18 cellular contexts compared by ENCODE assay signal in the genomic region with DNA sequence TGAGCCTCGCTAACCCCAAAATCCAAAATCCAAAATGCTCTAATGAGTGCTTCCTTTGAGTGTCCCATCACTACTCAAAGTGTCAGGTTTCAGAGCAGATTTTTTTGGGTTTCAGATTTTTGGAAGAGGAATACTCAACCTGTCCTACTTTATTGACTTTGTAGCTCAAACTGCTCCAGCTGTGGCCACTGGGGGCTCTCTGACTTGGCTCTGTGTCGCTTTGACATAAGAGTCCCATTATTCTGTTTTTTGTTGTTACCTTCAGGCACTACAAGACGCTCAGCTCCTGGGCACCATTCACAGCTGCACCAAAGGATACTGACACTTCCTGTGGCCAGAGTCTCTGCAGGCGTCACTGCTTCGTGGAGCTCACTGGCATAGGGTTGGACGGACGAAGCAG. TPM values are rescaled to one million over a fixed set of nuclear protein-coding genes. Genes with fewer than 3 reads are reported as not detected.
DNase-seq lines count a peak whose midpoint lies in the region; ATAC-seq and TF ChIP-seq lines count a peak whose summit lies in the region.
"Had no signal": no experiment of that assay in that cellular context is flagged by ENCODE, and none has a peak within 500 bp of the region (broad histone marks: within the 10 kb centered on the region; RNA-seq: fewer than 3 reads in every experiment).

No MANE protein-coding gene starts in this region.

- no peaks in the 10 kb centered on the region for H3K27me3 ChIP-seq in OCI-LY3 (ENCODE audit: low read depth, low read length)
- no peaks in the 10 kb centered on the region for H3K27me3 ChIP-seq in upper lobe of left lung
- no peaks in the 10 kb centered on the region for H3K27me3 ChIP-seq in CD8-positive, alpha-beta memory T cell (ENCODE audit: insufficient read depth, low read length, poor library complexity, severe bottlenecking)
- H3K27me3 ChIP-seq: pancreas had no signal

- no peaks in the 10 kb centered on the region for H3K9me3 Mint-ChIP-seq in CD8-positive, alpha-beta memory T cell
- H3K9me3 Mint-ChIP-seq: activated CD8-positive, alpha-beta T cell treated with anti-CD3 and anti-CD28 coated beads for 36 hours; activated naive CD8-positive, alpha-beta T cell treated with anti-CD3 and anti-CD28 coated beads, Interleukin-2, amount 10 ng/mL, durations not matched to agents 7 days and 5 days; stimulated activated naive B cell treated with anti-CD40 and anti-IgM and Interleukin-4, amounts not matched to agents 10 μg/mL and 1 μg/mL and 100 μg/mL, for 72 hours had no signal

- no peaks in the 10 kb centered on the region for H3K9me3 ChIP-seq in OCI-LY3 (ENCODE audit: insufficient read depth, low read length)
- H3K9me3 ChIP-seq in upper lobe of left lung, result no peaks in the 10 kb centered on the region
- no peaks in the 10 kb centered on the region for H3K9me3 ChIP-seq in CD8-positive, alpha-beta memory T cell (ENCODE audit: low read length)
- H3K9me3 ChIP-seq: pancreas had no signal

- H3K36me3 ChIP-seq in OCI-LY3 (replicated peaks; ENCODE audit: low read depth, low read length) (no peaks in the 10 kb centered on the region), upper lobe of left lung (no peaks in the 10 kb centered on the region)
- no peaks in the 10 kb centered on the region for H3K36me3 ChIP-seq in CD8-positive, alpha-beta memory T cell (ENCODE audit: insufficient read depth, low read length)
- H3K36me3 ChIP-seq: pancreas had no signal

- H3K36me3 Mint-ChIP-seq in CD8-positive, alpha-beta memory T cell, result no peaks in the 10 kb centered on the region
- H3K36me3 Mint-ChIP-seq: activated naive CD8-positive, alpha-beta T cell treated with anti-CD3 and anti-CD28 coated beads, Interleukin-2, amount 10 ng/mL, durations not matched to agents 7 days and 5 days; stimulated activated naive B cell treated with anti-CD40 and anti-IgM and Interleukin-4, amounts not matched to agents 10 μg/mL and 1 μg/mL and 100 μg/mL, for 72 hours had no signal

- TF ChIP-seq CTCF in AG09309 (IDR thresholded peaks at IDR 0.05; ENCODE audit: control insufficient read depth, insufficient read depth, low read depth, low read length, missing control alignments) (peak; percentile 20), GM12873 (IDR thresholded peaks at IDR 0.05; ENCODE audit: insufficient read depth, low read depth, low read length, missing control alignments) (peak; percentile 33), OCI-LY3 (IDR thresholded peaks at IDR 0.05; ENCODE audit: low read depth, low read length) (peak; percentile 4; the same call in 1 of the 2 replicates), epithelial cell of esophagus (IDR thresholded peaks at IDR 0.05; ENCODE audit: insufficient read depth, low read depth, low read length, missing control alignments) (peak; percentile 8), upper lobe of left lung (IDR thresholded peaks at IDR 0.05) (no peak)

- H3K4me3 Mint-ChIP-seq in CD8-positive, alpha-beta memory T cell, result no peak overlapping the region
- H3K4me3 Mint-ChIP-seq: activated CD8-positive, alpha-beta T cell treated with anti-CD3 and anti-CD28 coated beads for 36 hours; activated naive CD8-positive, alpha-beta T cell treated with anti-CD3 and anti-CD28 coated beads, Interleukin-2, amount 10 ng/mL, durations not matched to agents 7 days and 5 days; stimulated activated naive B cell treated with anti-CD40 and anti-IgM and Interleukin-4, amounts not matched to agents 10 μg/mL and 1 μg/mL and 100 μg/mL, for 72 hours had no signal

- TF ChIP-seq POLR2A in upper lobe of left lung (IDR thresholded peaks at IDR 0.05), result no peak

- H3K9ac ChIP-seq in OCI-LY3 (ENCODE audit: low read length), result no peak overlapping the region

- no peak overlapping the region for H2AFZ ChIP-seq in OCI-LY3 (ENCODE audit: low read depth, low read length)

- H3K79me2 ChIP-seq in OCI-LY3 (ENCODE audit: low read length), result peaks cover 13% of the 10 kb centered on the region; the same call in 1 of the 2 replicates

- H3K27ac Mint-ChIP-seq in CD8-positive, alpha-beta memory T cell, result peak overlapping the region in 1 of 8 donors; percentile 79
- H3K27ac Mint-ChIP-seq: activated CD8-positive, alpha-beta T cell treated with anti-CD3 and anti-CD28 coated beads for 36 hours; activated naive CD8-positive, alpha-beta T cell treated with anti-CD3 and anti-CD28 coated beads, Interleukin-2, amount 10 ng/mL, durations not matched to agents 7 days and 5 days; stimulated activated naive B cell treated with anti-CD40 and anti-IgM and Interleukin-4, amounts not matched to agents 10 μg/mL and 1 μg/mL and 100 μg/mL, for 72 hours had no signal

- H3K4me1 ChIP-seq in OCI-LY3 (ENCODE audit: low read length) (no peaks in the 10 kb centered on the region), upper lobe of left lung (no peaks in the 10 kb centered on the region)
- H3K4me1 ChIP-seq in CD8-positive, alpha-beta memory T cell (ENCODE audit: insufficient read depth, low read length), result no peaks in the 10 kb centered on the region
- H3K4me1 ChIP-seq: pancreas had no signal

- ATAC-seq in upper lobe of left lung (ENCODE audit: low FRiP score in 2 of 2) (no peak), GM21786 (IDR thresholded peaks at IDR 0.05; ENCODE audit: unreplicated experiment) (no peak)
- ATAC-seq: activated CD8-positive, alpha-beta T cell treated with anti-CD3 and anti-CD28 coated beads for 36 hours; HepG2; pancreas; stimulated activated naive B cell treated with anti-CD40 and anti-IgM and Interleukin-4, amounts not matched to agents 10 μg/mL and 1 μg/mL and 100 μg/mL, for 72 hours had no signal

- no peak for DNase-seq in AG09309 (ENCODE audit: low read depth)
- no peak for DNase-seq in epithelial cell of esophagus (ENCODE audit: low read depth)
- DNase-seq in COLO829 (ENCODE audit: low spot score), result no peak
- no peak for DNase-seq in upper lobe of left lung
- DNase-seq in CD8-positive, alpha-beta memory T cell, result no peak
- DNase-seq: activated CD8-positive, alpha-beta T cell treated with anti-CD3 and anti-CD28 coated beads for 36 hours; activated naive CD8-positive, alpha-beta T cell treated with anti-CD3 and anti-CD28 coated beads, Interleukin-2, amount 10 ng/mL, durations not matched to agents 7 days and 5 days; effector memory CD4-positive, alpha-beta T cell; MV-4-11; pancreas; stimulated activated naive B cell treated with anti-CD40 and anti-IgM and Interleukin-4, amounts not matched to agents 10 μg/mL and 1 μg/mL and 100 μg/mL, for 72 hours had no signal

- CTCF ChIA-PET in CD8-positive, alpha-beta memory T cell (lab: Charles Lee), result no interaction called here

- peaks cover 52% of the 10 kb centered on the region for H4K20me1 ChIP-seq in OCI-LY3 (ENCODE audit: insufficient read depth, low read length)

- H3K27me3 Mint-ChIP-seq in CD8-positive, alpha-beta memory T cell, result peaks cover 7 to 52% of the 10 kb centered on the region in 2 donors
- H3K27me3 Mint-ChIP-seq: activated naive CD8-positive, alpha-beta T cell treated with anti-CD3 and anti-CD28 coated beads, Interleukin-2, amount 10 ng/mL, durations not matched to agents 7 days and 5 days had no signal

- WGBS in upper lobe of left lung, 2 donors, result 68 to 83% methylated on average over 7 of the region's 7 CpGs

- POLR2A ChIA-PET in CD8-positive, alpha-beta memory T cell (lab: Charles Lee), result no interaction called here

- peaks cover 0 to 6% (median 0%) of the 10 kb centered on the region in 3 donors for H3K4me1 Mint-ChIP-seq in CD8-positive, alpha-beta memory T cell
- H3K4me1 Mint-ChIP-seq: activated naive CD8-positive, alpha-beta T cell treated with anti-CD3 and anti-CD28 coated beads, Interleukin-2, amount 10 ng/mL, durations not matched to agents 7 days and 5 days; stimulated activated naive B cell treated with anti-CD40 and anti-IgM and Interleukin-4, amounts not matched to agents 10 μg/mL and 1 μg/mL and 100 μg/mL, for 72 hours had no signal

- H3K4me2 ChIP-seq in OCI-LY3 (ENCODE audit: low read length), result no peak overlapping the region

- no peak for TF ChIP-seq EP300 in upper lobe of left lung (IDR thresholded peaks at IDR 0.05)

- H3K27ac ChIP-seq in OCI-LY3 (ENCODE audit: low read length), result no peak overlapping the region
- no peak overlapping the region for H3K27ac ChIP-seq in upper lobe of left lung
- no peak overlapping the region for H3K27ac ChIP-seq in CD8-positive, alpha-beta memory T cell (ENCODE audit: low read depth, low read length)
- H3K27ac ChIP-seq: pancreas, SK-N-MC, skin epidermis had no signal

- H3K4me3 ChIP-seq in AG09309 (ENCODE audit: control insufficient read depth, low read depth, low read length) (no peak overlapping the region), OCI-LY3 (ENCODE audit: low read length) (no peak overlapping the region), epithelial cell of esophagus (ENCODE audit: low read length) (no peak overlapping the region), upper lobe of left lung (no peak overlapping the region)
- H3K4me3 ChIP-seq in CD8-positive, alpha-beta memory T cell (ENCODE audit: low read length), result no peak overlapping the region
- H3K4me3 ChIP-seq: pancreas, SK-N-MC, skin epidermis had no signal

RNA-seq across cellular contexts. Expression of a gene that starts 41.1 kb away (rescaled TPM):
- total RNA-seq in upper lobe of left lung, result under 1 TPM in 2 of 6 donors, not detected in 4; 0.06 to 0.24 TPM
- not detected for total RNA-seq in CD8-positive, alpha-beta memory T cell
- not detected for polyA plus RNA-seq in CD8-positive, alpha-beta memory T cell
- total RNA-seq: activated naive CD8-positive, alpha-beta T cell treated with anti-CD3 and anti-CD28 coated beads, Interleukin-2, amount 10 ng/mL, durations not matched to agents 7 days and 5 days; HepG2 had no signal
- polyA plus RNA-seq: AG04450, HepG2 had no signal

Comparison
In these comparisons a context has a peak if more than half of its experiments do, and no peak if none do; other contexts are left out.
1. CTCF ChIP-seq: peak in AG09309 (single experiment), GM12873 (single experiment), OCI-LY3 (single experiment) and epithelial cell of esophagus (single experiment); none in upper lobe of left lung (0 of 6).